ENCODE assay signal across 8 cellular contexts in the genomic region with DNA sequence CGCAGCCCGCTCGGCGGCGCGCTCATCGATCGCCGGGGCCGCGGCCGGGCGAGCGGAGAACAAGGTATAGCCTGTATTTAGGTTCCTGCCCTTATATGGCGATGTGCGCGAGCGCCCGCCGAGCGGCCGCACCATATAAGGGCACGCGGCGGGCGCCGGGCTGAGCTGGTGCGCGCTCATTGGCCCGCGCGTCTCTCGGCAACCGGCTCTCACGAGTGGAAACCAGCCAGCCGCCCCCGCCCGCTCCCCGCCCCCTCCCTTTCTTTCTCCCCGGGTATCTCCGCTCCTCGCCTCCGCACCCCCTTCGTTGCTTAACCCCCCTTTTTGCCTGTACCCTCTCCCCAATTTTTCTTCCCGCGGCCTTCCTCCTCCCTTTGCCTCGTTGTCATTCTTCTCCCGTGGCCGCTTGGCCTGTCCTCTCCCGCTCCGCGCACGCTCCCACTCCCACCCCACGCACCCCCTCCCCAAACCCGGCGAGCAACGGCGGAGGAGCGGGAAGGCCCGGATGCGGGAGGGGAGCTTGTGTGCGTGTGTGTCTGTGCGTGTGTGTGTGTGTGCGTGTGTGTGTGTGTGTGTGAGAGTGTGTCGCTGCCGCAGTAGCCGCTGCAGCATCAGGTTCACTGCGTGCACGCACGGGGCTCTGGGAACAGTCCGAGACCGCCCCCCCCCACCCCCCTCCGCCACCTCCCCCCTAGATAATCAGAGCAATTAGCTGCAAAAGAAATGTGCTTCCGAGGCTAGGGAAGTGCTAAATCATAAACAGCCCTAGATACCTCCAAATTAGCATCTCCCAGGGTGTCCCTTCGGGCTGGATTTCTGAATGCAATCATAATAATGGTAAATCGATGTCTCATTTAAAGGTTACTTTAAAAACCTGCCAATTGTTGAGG. TPM values are rescaled to one million over a fixed set of nuclear protein-coding genes. Genes with fewer than 3 reads are reported as not detected.
DNase-seq lines count a peak whose midpoint lies in the region; ATAC-seq, FAIRE-seq and TF ChIP-seq lines count a peak whose summit lies in the region.

No MANE protein-coding gene starts in this region.

- peak; percentile 40 for FAIRE-seq in GM19239 (lab: Jason Lieb, UNC)

- peak overlapping the region; percentile 53 for H3K4me3 Mint-ChIP-seq in chondrocyte (ENCODE audit: unreplicated experiment)

- no peak overlapping the region for H3K27ac ChIP-seq in lung (ENCODE audit: low read depth in 1 of 2, low read length in 1 of 2)

- H3K36me3 Mint-ChIP-seq in chondrocyte (ENCODE audit: low read depth), result no peaks in the 10 kb centered on the region

- H3K36me3 ChIP-seq in lung (ENCODE audit: control insufficient read depth in 2 of 2, insufficient read depth in 2 of 2, low read length in 2 of 2), result no peaks in the 10 kb centered on the region

- TF ChIP-seq CTCF in chondrocyte (IDR thresholded peaks at IDR 0.05) (no peak), lung (IDR thresholded peaks at IDR 0.05; ENCODE audit: control extremely low read depth, extremely low read depth) (no peak)

- H3K4me3 ChIP-seq in lung, result no peak overlapping the region

- WGBS in lung, 2 donors, result 1 to 2% methylated on average over 44 to 76 of the region's 76 CpGs

- H3K27ac Mint-ChIP-seq in chondrocyte (ENCODE audit: unreplicated experiment), result no peak overlapping the region

- H3K27me3 ChIP-seq in lung (ENCODE audit: control insufficient read depth, insufficient read depth), result peaks cover 16% of the 10 kb centered on the region

- peak; percentile 80 for DNase-seq in AG08395 (ENCODE audit: low spot score)
- DNase-seq in GM19239 (ENCODE audit: insufficient read length, low spot score), result peak; percentile 89
- peak; percentile 91 for DNase-seq in NCI-H510A treated with DMSO at 0.1 percent for 48 hours (lab: John Stamatoyannopoulos, UW)
- peak; percentile 82 to 86 for DNase-seq in activated CD4-positive, alpha-beta T cell treated with anti-CD3 and anti-CD28 coated beads for 4 hours
- no peak for DNase-seq in chondrocyte (ENCODE audit: low spot score)
- DNase-seq in lung (ENCODE audit: low spot score), result no peak
- DNase-seq in stimulated activated CD8-positive, alpha-beta memory T cell treated with anti-CD3 and anti-CD28 coated beads, Interleukin-15, amount 100 ng/mL, for 1 hour (ENCODE audit: low read depth), result peak; percentile 58

- ATAC-seq in HG03460 (IDR thresholded peaks at IDR 0.05; ENCODE audit: unreplicated experiment) (peak; percentile 69), lung (ENCODE audit: insufficient read depth, low FRiP score) (peak; percentile 43)

- H3K9me3 ChIP-seq in lung (ENCODE audit: control insufficient read depth in 2 of 2, insufficient read depth in 1 of 2, low read length in 1 of 2), result peaks cover 0 to 2% of the 10 kb centered on the region in 2 donors

- peaks cover 27% of the 10 kb centered on the region for H3K4me1 Mint-ChIP-seq in chondrocyte (ENCODE audit: low read depth)

- no peaks in the 10 kb centered on the region for H3K9me3 Mint-ChIP-seq in chondrocyte (ENCODE audit: low read depth)

- peaks cover 0 to 19% of the 10 kb centered on the region in 2 donors for H3K4me1 ChIP-seq in lung (ENCODE audit: control insufficient read depth in 2 of 2, insufficient read depth in 2 of 2, low read length in 2 of 2)

- H3K27me3 Mint-ChIP-seq in chondrocyte (ENCODE audit: low read depth), result peaks cover 48% of the 10 kb centered on the region

RNA-seq across cellular contexts. Expression of gene CBX8, which starts 13.5 kb away (rescaled TPM):
- total RNA-seq in chondrocyte (4.6 to 8.3 TPM (median 6.1 TPM) in 3 replicates), lung (1 to 10 TPM; 4.8 to 9.3 TPM)
- polyA plus RNA-seq in lung, result 1 to 10 TPM; 5.5 TPM

RNA-seq across cellular contexts. Expression of gene CBX4, which starts 28.9 kb away (rescaled TPM):
- total RNA-seq in chondrocyte (26.7 to 27.2 TPM (median 26.8 TPM) in 3 replicates), lung (10 to 100 TPM; 18.2 to 32.0 TPM)
- 10 to 100 TPM; 12.8 to 16.7 TPM for polyA plus RNA-seq in lung

RNA-seq across cellular contexts. Expression of gene CBX2, which starts 32.4 kb away (rescaled TPM):
- total RNA-seq in chondrocyte (4.1 to 11.8 TPM (median 4.9 TPM) in 3 replicates), lung (10 to 100 TPM in 1 of 2 donors, 1 to 10 TPM in 1; 3.8 to 13.5 TPM)
- polyA plus RNA-seq in lung, result 1 to 10 TPM; 1.4 to 2.2 TPM

Comparison
In these comparisons a context has a peak if more than half of its experiments do, and no peak if none do; other contexts are left out.
1. DNase-seq: peak in AG08395 (single experiment), GM19239 (single experiment), NCI-H510A treated with DMSO at 0.1 percent for 48 hours (single experiment), activated CD4-positive, alpha-beta T cell treated with anti-CD3 and anti-CD28 coated beads for 4 hours (2 of 2) and stimulated activated CD8-positive, alpha-beta memory T cell treated with anti-CD3 and anti-CD28 coated beads, Interleukin-15, amount 100 ng/mL, for 1 hour (single experiment); none in chondrocyte (single experiment) and lung (single experiment).